ENCODE assay signal across 16 cellular contexts in genomic region chr10:98292976-98293375, GRCh38. TPM values are rescaled to one million over a fixed set of nuclear protein-coding genes. Genes with fewer than 3 reads are reported as not detected.
"Had no signal": no experiment of that assay in that cellular context is flagged by ENCODE, and none has a peak within 500 bp of the region (broad histone marks: within the 10 kb centered on the region; RNA-seq: fewer than 3 reads in every experiment).

No MANE protein-coding gene starts in this region.

- H3K36me3 ChIP-seq: cardiac muscle cell, colonic mucosa, pancreas, tibial artery, uterus had no signal

- DNase-seq: activated CD4-positive, alpha-beta T cell treated with anti-CD3 and anti-CD28 coated beads, Interleukin-2, amount 50 U/mL, for 48 hours; activated T-cell treated with anti-CD3 and anti-CD28 coated beads for 4 hours; amniotic stem cell; colonic mucosa; endodermal cell; foreskin melanocyte; glutamatergic neuron; hypothalamus; naive thymus-derived CD4-positive, alpha-beta T cell; pancreas; stimulated activated CD4-positive, alpha-beta T cell treated with anti-CD3 and anti-CD28 coated beads, Interleukin-4, amount 100 ng/mL, for 4 hours; stimulated activated naive CD4-positive, alpha-beta T cell; tibial artery; uterus had no signal

- H3K4me3 ChIP-seq: cardiac muscle cell, colonic mucosa, pancreas, tibial artery, uterus had no signal

- H3K4me1 ChIP-seq: colonic mucosa, pancreas, uterus had no signal

- H3K9me3 ChIP-seq: colonic mucosa, pancreas, tibial artery, uterus had no signal

- H3K27ac ChIP-seq: cardiac muscle cell, colonic mucosa, epithelial cell of prostate, pancreas, tibial artery, uterus had no signal

- ATAC-seq: naive thymus-derived CD4-positive, alpha-beta T cell; pancreas had no signal

- H3K27me3 ChIP-seq: cardiac muscle cell, colonic mucosa, pancreas, tibial artery, uterus had no signal

RNA-seq across cellular contexts. Expression of gene LOXL4, which starts 25.0 kb away (rescaled TPM):
- total RNA-seq: naive thymus-derived CD4-positive, alpha-beta T cell had no signal
- polyA plus RNA-seq: naive thymus-derived CD4-positive, alpha-beta T cell had no signal
